In the genomic region with DNA sequence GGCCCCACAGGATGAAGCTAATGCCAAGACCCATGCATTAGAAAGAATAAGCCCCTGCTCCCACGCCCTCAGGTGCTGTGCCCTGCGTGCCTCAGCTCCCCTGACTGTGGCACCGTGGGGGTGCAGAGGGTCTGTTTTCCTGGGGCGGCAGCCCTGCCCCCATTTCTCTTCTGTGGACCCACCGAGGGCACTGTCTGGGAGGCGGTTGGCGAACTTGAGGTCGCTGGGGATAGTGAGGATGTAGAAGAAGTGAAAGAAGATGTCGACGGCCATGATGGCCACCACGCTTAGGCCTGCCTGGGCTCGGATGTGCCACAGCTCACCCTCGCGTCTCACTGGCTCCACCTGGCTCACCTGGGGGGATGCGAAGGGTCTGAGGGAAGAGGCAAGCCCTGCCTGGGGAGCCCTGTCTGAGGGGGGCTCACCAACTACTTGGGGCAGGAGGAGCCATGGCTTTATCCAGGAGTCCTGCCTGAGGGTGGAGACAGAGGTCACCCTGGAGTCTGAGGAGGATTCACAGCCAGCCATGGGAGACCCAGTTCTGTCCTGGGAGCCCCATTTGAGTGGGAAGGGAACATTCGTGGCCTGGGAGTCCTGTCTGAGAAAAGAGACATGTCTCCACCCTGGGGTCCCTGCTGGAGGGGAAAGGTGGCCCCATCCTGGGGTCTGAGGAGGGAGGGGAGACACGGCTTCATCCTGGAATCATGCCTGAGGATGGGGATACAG, we compare ENCODE assay signal across 21 cellular contexts. TPM values are rescaled to one million over a fixed set of nuclear protein-coding genes. Genes with fewer than 3 reads are reported as not detected.
DNase-seq lines count a peak whose midpoint lies in the region; ATAC-seq, FAIRE-seq and TF ChIP-seq lines count a peak whose summit lies in the region.
"Had no signal": no experiment of that assay in that cellular context is flagged by ENCODE, and none has a peak within 500 bp of the region (broad histone marks: within the 10 kb centered on the region; RNA-seq: fewer than 3 reads in every experiment).

No MANE protein-coding gene starts in this region.

- H3K27ac Mint-ChIP-seq in endodermal cell: no peak overlapping the region
- H3K27ac Mint-ChIP-seq: CD14-positive monocyte had no signal

- no peaks in the 10 kb centered on the region for H3K4me1 Mint-ChIP-seq in endodermal cell

- H3K9me3 Mint-ChIP-seq in endodermal cell: no peaks in the 10 kb centered on the region
- H3K9me3 Mint-ChIP-seq: CD14-positive monocyte had no signal

- H3K9me3 ChIP-seq in gastrocnemius medialis (no peaks in the 10 kb centered on the region), endodermal cell (ENCODE audit: control insufficient read depth, low read length) (no peaks in the 10 kb centered on the region)
- H3K9me3 ChIP-seq: MG63, Peyer's patch had no signal

- H3K9ac ChIP-seq in endodermal cell (ENCODE audit: extremely low read depth, low read length, poor library complexity, severe bottlenecking): no peak overlapping the region

- H3K27me3 ChIP-seq in gastrocnemius medialis (no peaks in the 10 kb centered on the region), endodermal cell (ENCODE audit: control insufficient read depth, insufficient read depth, low read length, poor library complexity, severe bottlenecking) (peaks cover 14% of the 10 kb centered on the region)
- H3K27me3 ChIP-seq: MG63, Peyer's patch had no signal

- H3K4me3 ChIP-seq in gastrocnemius medialis (no peak overlapping the region), endodermal cell (ENCODE audit: low read length) (no peak overlapping the region)
- H3K4me3 ChIP-seq: MG63, Peyer's patch had no signal

- TF ChIP-seq CTCF in gastrocnemius medialis (IDR thresholded peaks at IDR 0.05 in 4 of 5, conservative IDR thresholded peaks at IDR 0.05 in 1 of 5) (no peak), endodermal cell (conservative IDR thresholded peaks at IDR 0.05) (no peak)

- peak; percentile 25 for DNase-seq in D341Med (ENCODE audit: low spot score)
- peak; percentile 7 for DNase-seq in GM12892 (ENCODE audit: insufficient read length)
- peak; percentile 24 for DNase-seq in left lobe of liver (ENCODE audit: low spot score)
- DNase-seq in gastrocnemius medialis: no peak
- DNase-seq in globus pallidus (ENCODE audit: low spot score): no peak
- no peak for DNase-seq in endodermal cell
- no peak for DNase-seq in COR-L47 (lab: John Stamatoyannopoulos, UW)
- DNase-seq: ACHN, AML-193, DMS153, IMR-90, Karpas-422, MG63, NCI-H1092, NCI-H146, NCI-H510A treated with DMSO at 0.1 percent for 48 hours, SHP77 had no signal

- ATAC-seq in left lobe of liver (no peak), gastrocnemius medialis (no peak)

- intact Hi-C loops in gastrocnemius medialis (cut with DNase I; ENCODE audit: low total_unique reads): no loop called here

- H3K36me3 ChIP-seq in gastrocnemius medialis: no peaks in the 10 kb centered on the region
- H3K36me3 ChIP-seq in endodermal cell (ENCODE audit: control insufficient read depth, insufficient read depth, low read length): no peaks in the 10 kb centered on the region
- H3K36me3 ChIP-seq: MG63, Peyer's patch had no signal

- H3K27ac ChIP-seq in gastrocnemius medialis: peak overlapping the region; percentile 94 to 100 (median 99)
- no peak overlapping the region for H3K27ac ChIP-seq in endodermal cell (ENCODE audit: low read depth, low read length)
- H3K27ac ChIP-seq: Peyer's patch had no signal

- no peak overlapping the region for H3K4me3 Mint-ChIP-seq in endodermal cell
- H3K4me3 Mint-ChIP-seq: CD14-positive monocyte had no signal

- no peak for TF ChIP-seq POLR2A in GM12892 (IDR thresholded peaks at IDR 0.05; ENCODE audit: low read depth, low read length)
- TF ChIP-seq POLR2A in gastrocnemius medialis (IDR thresholded peaks at IDR 0.05): no peak

- H3K4me1 ChIP-seq in gastrocnemius medialis (peaks cover 25 to 26% of the 10 kb centered on the region in 2 donors), endodermal cell (ENCODE audit: control insufficient read depth, insufficient read depth, low read length) (no peaks in the 10 kb centered on the region)
- H3K4me1 ChIP-seq: Peyer's patch had no signal

- WGBS in endodermal cell (ENCODE audit: insufficient coverage in 1 of 2, insufficient read length in 1 of 2), 2 experiments: 89 to 91% methylated on average over 7 to 17 of the region's 17 CpGs

- in situ Hi-C loops in gastrocnemius medialis (cut with MboI; ENCODE audit: low sequenced_read_pairs in 4 of 4): no loop called here

- H3K27me3 Mint-ChIP-seq in endodermal cell (ENCODE audit: insufficient read depth): no peaks in the 10 kb centered on the region

- FAIRE-seq in GM12892 (lab: Jason Lieb, UNC): no peak
- FAIRE-seq: GM19239, H54 had no signal

- no peaks in the 10 kb centered on the region for H3K36me3 Mint-ChIP-seq in endodermal cell (ENCODE audit: low read depth)
- H3K36me3 Mint-ChIP-seq: CD14-positive monocyte had no signal

RNA-seq across cellular contexts. Expression of a gene that starts 5.1 kb away (rescaled TPM):
- not detected for polyA plus RNA-seq in GM12892 (2012; ENCODE audit: missing spikeins)
- total RNA-seq in left lobe of liver: 0.40 TPM
- 100 to 1,000 TPM in 2 of 4 donors, 10 to 100 TPM in 2; 78.0 to 309 (median 164) TPM for total RNA-seq in gastrocnemius medialis
- total RNA-seq in endodermal cell: not detected
- not detected for polyA plus RNA-seq in endodermal cell (2013, experiment 1 of 2)
- not detected for polyA plus RNA-seq in endodermal cell (2013, experiment 2 of 2)
- total RNA-seq: IMR-90 had no signal
- polyA plus RNA-seq: CD14-positive monocyte, IMR-90 had no signal

RNA-seq across cellular contexts. Expression of a gene that starts 12.2 kb away (rescaled TPM):
- polyA plus RNA-seq in GM12892 (2012; ENCODE audit: missing spikeins): not detected
- total RNA-seq in left lobe of liver (not detected), gastrocnemius medialis (100 to 1,000 TPM; 197 to 682 (median 397) TPM), endodermal cell (not detected)
- polyA plus RNA-seq in endodermal cell (2013, experiment 1 of 2): 0.21 TPM
- 0.21 TPM for polyA plus RNA-seq in endodermal cell (2013, experiment 2 of 2)
- total RNA-seq: IMR-90, Peyer's patch had no signal
- polyA plus RNA-seq: CD14-positive monocyte, IMR-90 had no signal

RNA-seq across cellular contexts. Expression of a gene that starts 44.0 kb away (rescaled TPM):
- 0.11 TPM for polyA plus RNA-seq in GM12892 (2012; ENCODE audit: missing spikeins)
- total RNA-seq in left lobe of liver (5.0 TPM), gastrocnemius medialis (100 to 1,000 TPM; 141 to 256 (median 167) TPM), endodermal cell (1 to 10 TPM; 4.6 to 7.2 TPM)
- polyA plus RNA-seq in endodermal cell (2013, experiment 1 of 2): 7.1 TPM
- polyA plus RNA-seq in endodermal cell (2013, experiment 2 of 2): 6.2 TPM

Comparison
In these comparisons a context has a peak if more than half of its experiments do, and no peak if none do; other contexts are left out.
1. DNase-seq: peak in D341Med (single experiment), GM12892 (single experiment) and left lobe of liver (single experiment); none in gastrocnemius medialis (0 of 2), globus pallidus (single experiment), endodermal cell (single experiment) and COR-L47 (single experiment).
2. RNA of a gene that starts 5.1 kb away (total RNA-seq): 78.0 to 309 TPM in gastrocnemius medialis; 0.40 TPM in left lobe of liver (single experiment) and not detected in endodermal cell; every median in the first group is over 10 times any median in the second.
3. RNA of a gene that starts 12.2 kb away (total RNA-seq): 197 to 682 TPM in gastrocnemius medialis; not detected in left lobe of liver (single experiment) and not detected in endodermal cell; every median in the first group is over 100 times any median in the second.
4. RNA of a gene that starts 44.0 kb away (total RNA-seq): 141 to 256 TPM in gastrocnemius medialis; 4.6 to 7.2 TPM in endodermal cell and 5.0 TPM in left lobe of liver (single experiment); every median in the first group is over 10 times any median in the second.